8 cellular contexts compared by ENCODE assay signal in the genomic region with DNA sequence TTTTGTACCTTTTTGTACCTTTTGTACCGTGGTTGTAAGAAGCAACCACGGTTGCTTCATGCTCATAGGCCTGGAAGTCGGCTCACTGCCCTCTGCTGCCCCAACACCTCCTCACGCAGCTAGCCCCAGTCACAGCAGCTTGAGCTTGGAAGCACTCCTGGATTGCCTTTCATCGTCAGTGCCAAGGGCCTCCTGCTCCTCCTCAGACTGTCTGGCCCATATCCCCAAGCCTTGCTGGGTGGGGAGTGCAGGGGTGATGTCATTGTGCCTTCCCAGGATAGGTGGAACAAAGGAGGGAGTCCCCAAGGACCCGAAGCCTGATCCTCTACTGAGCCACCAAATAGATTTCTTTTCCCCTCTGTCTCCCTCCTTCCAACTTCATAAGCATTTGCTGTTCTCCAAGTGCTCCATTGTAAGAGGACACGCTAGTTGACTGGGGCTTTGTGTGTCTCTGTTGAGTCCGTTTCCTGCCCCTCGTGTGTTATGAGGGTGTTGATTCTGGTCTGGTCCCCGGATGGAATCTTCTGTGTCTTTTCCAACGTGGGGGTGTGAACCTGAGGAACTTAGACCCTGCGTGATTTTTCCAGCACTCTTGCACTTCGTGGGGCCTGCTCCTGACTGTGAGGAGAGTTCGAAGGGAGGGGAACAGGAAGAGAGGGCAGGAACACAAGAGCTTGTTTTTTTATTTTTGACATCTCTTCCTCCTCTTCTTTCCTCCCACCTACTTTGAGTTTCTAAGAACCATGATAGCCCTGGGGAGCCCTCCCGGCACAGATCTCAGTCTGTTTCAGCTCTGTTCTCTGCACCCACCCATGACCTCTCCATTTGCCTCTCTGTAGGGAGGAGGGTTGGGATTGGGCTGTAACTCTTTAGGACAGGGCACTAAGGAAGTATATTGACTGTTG.
A peak's percentile ranks its signal among the peaks of the same experiment; 100 is the strongest.
DNase-seq lines count a peak whose midpoint lies in the region; ATAC-seq and TF ChIP-seq lines count a peak whose summit lies in the region.

No MANE protein-coding gene starts in this region.

- in situ Hi-C loops in transverse colon (cut with MboI; ENCODE audit: low pct_ligation_motif_present in 1 of 4, low pct_unique_long_range_greater_than_20kb in 1 of 4, low sequenced_read_pairs in 3 of 4): no loop called here

- H3K4me2 ChIP-seq in mesendoderm (ENCODE audit: low read length): no peak overlapping the region

- H4K8ac ChIP-seq in mesendoderm (ENCODE audit: low read depth, low read length): no peak overlapping the region

- no peak overlapping the region for H3K4ac ChIP-seq in mesendoderm (ENCODE audit: low read depth, low read length)

- no peak for TF ChIP-seq CTCF in transverse colon (IDR thresholded peaks at IDR 0.05)

- H3K36me3 ChIP-seq in mesendoderm (ENCODE audit: control insufficient read depth, insufficient read depth, low read length): peaks cover 1% of the 10 kb centered on the region
- H3K36me3 ChIP-seq in transverse colon: no peaks in the 10 kb centered on the region

- no peak overlapping the region for H3K4me3 ChIP-seq in mesendoderm (ENCODE audit: low read length)
- no peak overlapping the region for H3K4me3 ChIP-seq in transverse colon

- H3K27ac ChIP-seq in mesendoderm (ENCODE audit: low read depth, low read length) (no peak overlapping the region), transverse colon (peak overlapping the region; percentile 41 to 75 (median 67))

- peak; percentile 75 for DNase-seq in activated CD8-positive, alpha-beta memory T cell treated with anti-CD3 and anti-CD28 coated beads for 24 hours
- no peak for DNase-seq in activated CD8-positive, alpha-beta memory T cell treated with anti-CD3 and anti-CD28 coated beads, Interleukin-2, amount 50 U/mL, for 48 hours
- DNase-seq in central memory CD8-positive, alpha-beta T cell (ENCODE audit: low spot score in 2 of 2): no peak
- DNase-seq in mesendoderm (peak; percentile 58), transverse colon (no peak), NCI-H510A (lab: John Stamatoyannopoulos, UW) (no peak), NK-92 (lab: John Stamatoyannopoulos, UW; ENCODE audit: unreplicated experiment) (no peak)

- H3K27ac Mint-ChIP-seq in central memory CD8-positive, alpha-beta T cell (ENCODE audit: low read depth): peak overlapping the region; percentile 92

- H3K27me3 ChIP-seq in mesendoderm (ENCODE audit: insufficient read depth, low read length, poor library complexity) (no peaks in the 10 kb centered on the region), transverse colon (no peaks in the 10 kb centered on the region)

- intact Hi-C loops in transverse colon (cut with DNase I; ENCODE audit: low total_unique reads): no loop called here

- ATAC-seq in central memory CD8-positive, alpha-beta T cell (replicated peaks; ENCODE audit: extremely low read depth, poor library complexity, severe bottlenecking): peak; percentile 28
- ATAC-seq in HG03354 (IDR thresholded peaks at IDR 0.05; ENCODE audit: poor library complexity, severe bottlenecking, unreplicated experiment): no peak

- no peak for TF ChIP-seq EP300 in transverse colon (IDR thresholded peaks at IDR 0.05; ENCODE audit: low read depth)

- H3K4me1 ChIP-seq in mesendoderm (ENCODE audit: control insufficient read depth, low read depth, low read length): peaks cover 2% of the 10 kb centered on the region
- H3K4me1 ChIP-seq in transverse colon: peaks cover 48 to 67% (median 51%) of the 10 kb centered on the region in 4 donors

- H3K36me3 Mint-ChIP-seq in central memory CD8-positive, alpha-beta T cell (ENCODE audit: insufficient read depth): peaks cover 16% of the 10 kb centered on the region

- no peak overlapping the region for H3K56ac ChIP-seq in mesendoderm (ENCODE audit: low read length)

- no peaks in the 10 kb centered on the region for H3K9me3 ChIP-seq in transverse colon

- no peak overlapping the region for H2BK5ac ChIP-seq in mesendoderm (ENCODE audit: low read length)

- peaks cover 64% of the 10 kb centered on the region for H3K79me2 ChIP-seq in mesendoderm (ENCODE audit: control insufficient read depth, insufficient read depth, low read length)

- WGBS in mesendoderm (ENCODE audit: extremely low coverage, insufficient coverage, low lambda C conversion rate): no CpG with 5 or more reads among the region's 15 CpGs
- 56 to 75% methylated on average over 4 to 15 of the region's 15 CpGs for WGBS in transverse colon (ENCODE audit: low coverage in 1 of 2), 2 donors

- H3K4me1 Mint-ChIP-seq in central memory CD8-positive, alpha-beta T cell: peaks cover 69% of the 10 kb centered on the region

- no peak overlapping the region for H2BK120ac ChIP-seq in mesendoderm (ENCODE audit: low read depth, low read length)

- peak overlapping the region; percentile 82 for H3K4me3 Mint-ChIP-seq in central memory CD8-positive, alpha-beta T cell

- no peak overlapping the region for H4K5ac ChIP-seq in mesendoderm (ENCODE audit: low read length)

- no peak overlapping the region for H2BK15ac ChIP-seq in mesendoderm (replicated peaks; ENCODE audit: low read depth)

- H3K18ac ChIP-seq in mesendoderm (ENCODE audit: low read length): no peak overlapping the region

- peaks cover 39% of the 10 kb centered on the region for H3K79me1 ChIP-seq in mesendoderm (ENCODE audit: low read length)

- no peaks in the 10 kb centered on the region for H3K9me3 Mint-ChIP-seq in central memory CD8-positive, alpha-beta T cell

- no peak overlapping the region for H3K9ac ChIP-seq in mesendoderm (ENCODE audit: low read length)

- H3K27me3 Mint-ChIP-seq in central memory CD8-positive, alpha-beta T cell: no peaks in the 10 kb centered on the region

- H2AK5ac ChIP-seq in mesendoderm (ENCODE audit: low read length): no peak overlapping the region

- H3K23ac ChIP-seq in mesendoderm (ENCODE audit: low read length): peak overlapping the region; percentile 16

- TF ChIP-seq POLR2A in transverse colon (IDR thresholded peaks at IDR 0.05): no peak

Comparison
In these comparisons a context has a peak if more than half of its experiments do, and no peak if none do; other contexts are left out.
1. DNase-seq: peak in activated CD8-positive, alpha-beta memory T cell treated with anti-CD3 and anti-CD28 coated beads for 24 hours (single experiment) and mesendoderm (single experiment); none in activated CD8-positive, alpha-beta memory T cell treated with anti-CD3 and anti-CD28 coated beads, Interleukin-2, amount 50 U/mL, for 48 hours (single experiment), central memory CD8-positive, alpha-beta T cell (0 of 2), transverse colon (single experiment), NCI-H510A (single experiment) and NK-92 (single experiment).